In genomic region chr21:37032877-37033471, GRCh38 we compare ENCODE assay signal across 12 cellular contexts. TPM values are rescaled to one million over a fixed set of nuclear protein-coding genes. Genes with fewer than 3 reads are reported as not detected.
DNase-seq lines count a peak whose midpoint lies in the region; ATAC-seq lines count a peak whose summit lies in the region.
"Had no signal": no experiment of that assay in that cellular context is flagged by ENCODE, and none has a peak within 500 bp of the region (broad histone marks: within the 10 kb centered on the region; RNA-seq: fewer than 3 reads in every experiment).

No MANE protein-coding gene starts in this region.

- H4K91ac ChIP-seq in mesenchymal stem cell (ENCODE audit: low read length), result no peak overlapping the region

- no peak overlapping the region for H2BK5ac ChIP-seq in mesenchymal stem cell (ENCODE audit: low read depth, low read length, poor library complexity, severe bottlenecking)

- H3K36me3 ChIP-seq in BLaER1, result no peaks in the 10 kb centered on the region
- H3K36me3 ChIP-seq in MG63, result no peaks in the 10 kb centered on the region
- H3K36me3 ChIP-seq in mesenchymal stem cell (ENCODE audit: control insufficient read depth in 1 of 2, insufficient read depth in 2 of 2, low read depth in 1 of 2, low read length in 2 of 2), result no peaks in the 10 kb centered on the region

- H2BK12ac ChIP-seq in mesenchymal stem cell (ENCODE audit: low read length in 2 of 2), result no peak overlapping the region

- no peaks in the 10 kb centered on the region for H4K20me1 ChIP-seq in BLaER1

- no peak overlapping the region for H2BK15ac ChIP-seq in mesenchymal stem cell (ENCODE audit: low read depth, poor library complexity, severe bottlenecking)

- ATAC-seq in GM18861 (IDR thresholded peaks at IDR 0.05; ENCODE audit: unreplicated experiment), result no peak
- ATAC-seq in GM18909 (IDR thresholded peaks at IDR 0.05; ENCODE audit: poor library complexity, unreplicated experiment), result no peak
- ATAC-seq in GM21367 (IDR thresholded peaks at IDR 0.05; ENCODE audit: unreplicated experiment), result no peak

- H3K27ac ChIP-seq in BLaER1 (no peak overlapping the region), mesenchymal stem cell (ENCODE audit: low read length, poor library complexity, severe bottlenecking) (no peak overlapping the region), substantia nigra (ENCODE audit: low read depth, low read length, poor library complexity, severe bottlenecking) (no peak overlapping the region)

- no peak overlapping the region for H4K8ac ChIP-seq in mesenchymal stem cell (ENCODE audit: low read length)

- no peak overlapping the region for H2BK120ac ChIP-seq in mesenchymal stem cell (ENCODE audit: low read depth, low read length)

- H3K4me3 ChIP-seq in BLaER1 (no peak overlapping the region), MG63 (no peak overlapping the region), mesenchymal stem cell (ENCODE audit: insufficient read depth in 1 of 2, low read depth in 1 of 2, low read length in 2 of 2) (no peak overlapping the region)

- H3K14ac ChIP-seq in mesenchymal stem cell (ENCODE audit: low read length in 2 of 2), result no peak overlapping the region

- no peak overlapping the region for H3K9ac ChIP-seq in BLaER1
- H3K9ac ChIP-seq in mesenchymal stem cell (ENCODE audit: low read length), result no peak overlapping the region

- DNase-seq in MG63 (peak; percentile 50), brain pericyte (ENCODE audit: low read depth, low spot score) (peak; percentile 25), mesenchymal stem cell (peak; percentile 69), substantia nigra (lab: John Stamatoyannopoulos, UW) (no peak)
- DNase-seq: activated T-cell treated with anti-CD3 and anti-CD28 coated beads, Interleukin-2, amount 50 U/mL, for 24 hours; effector CD8-positive, alpha-beta T cell; NCI-H524 treated with DMSO at 0.1 percent for 48 hours; T-helper 2 cell had no signal

- H3K18ac ChIP-seq in mesenchymal stem cell (ENCODE audit: low read depth in 1 of 2, low read length in 2 of 2), result no peak overlapping the region

- H3K27me3 ChIP-seq in BLaER1 (no peaks in the 10 kb centered on the region), MG63 (no peaks in the 10 kb centered on the region), mesenchymal stem cell (ENCODE audit: control insufficient read depth in 1 of 2, insufficient read depth in 1 of 2, low read length in 2 of 2) (peaks cover 0 to 18% of the 10 kb centered on the region in 2 experiments)

- no peak overlapping the region for H3K4ac ChIP-seq in mesenchymal stem cell (ENCODE audit: low read depth in 1 of 2, low read length in 2 of 2)

- 7% methylated on average over 4 of the region's 4 CpGs for WGBS in mesenchymal stem cell

- no peak overlapping the region for H2AK5ac ChIP-seq in mesenchymal stem cell (ENCODE audit: low read length, severe bottlenecking)

- H3K9me3 ChIP-seq in BLaER1 (no peaks in the 10 kb centered on the region), MG63 (no peaks in the 10 kb centered on the region), mesenchymal stem cell (ENCODE audit: control insufficient read depth, low read length) (no peaks in the 10 kb centered on the region)

- H2AFZ ChIP-seq in mesenchymal stem cell (ENCODE audit: low read depth, low read length), result no peak overlapping the region

- peak overlapping the region; percentile 6; the same call in 1 of the 2 replicates for H3K4me2 ChIP-seq in BLaER1
- H3K4me2 ChIP-seq in mesenchymal stem cell (ENCODE audit: low read length, poor library complexity, severe bottlenecking), result no peak overlapping the region

- no peaks in the 10 kb centered on the region for H3K79me1 ChIP-seq in mesenchymal stem cell (replicated peaks; ENCODE audit: low read length, poor library complexity, severe bottlenecking)

- H3K23ac ChIP-seq in mesenchymal stem cell (ENCODE audit: low read length in 2 of 2), result no peak overlapping the region

- peaks cover 9% of the 10 kb centered on the region for H3K4me1 ChIP-seq in BLaER1
- H3K4me1 ChIP-seq in mesenchymal stem cell (ENCODE audit: control insufficient read depth, insufficient read depth, low read depth, low read length), result peaks cover 5% of the 10 kb centered on the region

RNA-seq across cellular contexts. Expression of gene RIPPLY3, which starts 26.5 kb away (rescaled TPM):
- 0.16 TPM in 1 of 2 replicates, not detected in the other for total RNA-seq in MG63 (2014; rRNA removed; shearing (Covaris generic); ENCODE audit: low replicate concordance)
- polyA plus RNA-seq in mesenchymal stem cell (2013, experiment 1 of 2), result 0.03 TPM
- 0.05 TPM for polyA plus RNA-seq in mesenchymal stem cell (2013, experiment 2 of 2)

RNA-seq across cellular contexts. Expression of gene PIGP, which starts 39.9 kb away (rescaled TPM):
- 35.8 and 47.6 TPM in 2 replicates for total RNA-seq in MG63 (2014; rRNA removed; shearing (Covaris generic); ENCODE audit: low replicate concordance)
- polyA plus RNA-seq in mesenchymal stem cell (2013, experiment 1 of 2), result 19.3 TPM
- polyA plus RNA-seq in mesenchymal stem cell (2013, experiment 2 of 2), result 20.5 TPM

RNA-seq across cellular contexts. Expression of gene TTC3, which starts 40.1 kb away (rescaled TPM):
- 61.0 and 130 TPM in 2 replicates for total RNA-seq in MG63 (2014; rRNA removed; shearing (Covaris generic); ENCODE audit: low replicate concordance)
- polyA plus RNA-seq in mesenchymal stem cell (2013, experiment 1 of 2), result 144 TPM
- 137 TPM for polyA plus RNA-seq in mesenchymal stem cell (2013, experiment 2 of 2)

Comparison
In these comparisons a context has a peak if more than half of its experiments do, and no peak if none do; other contexts are left out.
1. DNase-seq: peak in MG63 (single experiment), brain pericyte (single experiment) and mesenchymal stem cell (single experiment); none in substantia nigra (0 of 49).